23 cellular contexts compared by ENCODE assay signal in the genomic region with DNA sequence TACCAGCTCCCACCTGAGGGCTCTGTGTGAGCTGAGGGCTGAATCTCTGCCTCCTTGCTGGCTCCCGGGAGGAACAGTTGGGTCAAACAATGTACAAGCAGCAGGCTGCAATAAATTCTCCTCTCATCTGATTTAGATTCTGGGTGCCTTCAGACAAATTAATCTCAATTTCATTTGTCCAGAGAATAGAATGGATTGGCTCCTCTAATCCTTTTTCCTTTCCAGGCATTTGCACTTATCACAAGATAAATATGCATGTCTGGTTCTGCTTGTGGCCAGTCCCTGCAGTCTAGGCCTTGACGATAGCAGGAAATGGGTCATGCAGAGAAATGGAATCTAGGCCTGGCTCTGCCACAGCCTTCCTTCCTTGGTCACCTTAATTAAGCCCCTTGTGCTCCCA. TPM values are rescaled to one million over a fixed set of nuclear protein-coding genes. Genes with fewer than 3 reads are reported as not detected.
A peak's percentile ranks its signal among the peaks of the same experiment; 100 is the strongest.
DNase-seq lines count a peak whose midpoint lies in the region; ATAC-seq, FAIRE-seq and TF ChIP-seq lines count a peak whose summit lies in the region.
"Had no signal": no experiment of that assay in that cellular context is flagged by ENCODE, and none has a peak within 500 bp of the region (broad histone marks: within the 10 kb centered on the region; RNA-seq: fewer than 3 reads in every experiment).

No MANE protein-coding gene starts in this region.

- FAIRE-seq in astrocyte (lab: Jason Lieb, UNC), result peak; percentile 83
- FAIRE-seq: small intestine, TTC549 had no signal

- no peaks in the 10 kb centered on the region for H3K36me3 Mint-ChIP-seq in astrocyte (ENCODE audit: low read depth, unreplicated experiment)
- H3K36me3 Mint-ChIP-seq: natural killer cell treated with Interleukin-12 subunit alpha and Interleukin-12 subunit beta and Interleukin-15 and Interleukin-18, amount 100 ng/mL, for 72 hours had no signal

- H3K27ac Mint-ChIP-seq in astrocyte (ENCODE audit: unreplicated experiment), result no peak overlapping the region
- H3K27ac Mint-ChIP-seq: stimulated activated naive CD8-positive, alpha-beta T cell treated with anti-CD3 and anti-CD28 coated beads, Interleukin-15, amount 100 ng/mL, for 72 hours had no signal

- peaks cover 20% of the 10 kb centered on the region for H3K27me3 Mint-ChIP-seq in astrocyte (ENCODE audit: low read depth, unreplicated experiment)
- H3K27me3 Mint-ChIP-seq: natural killer cell treated with Interleukin-12 subunit alpha and Interleukin-12 subunit beta and Interleukin-15 and Interleukin-18, amount 100 ng/mL, for 72 hours; stimulated activated naive CD8-positive, alpha-beta T cell treated with anti-CD3 and anti-CD28 coated beads, Interleukin-15, amount 100 ng/mL, for 72 hours had no signal

- H3K4me1 Mint-ChIP-seq in astrocyte (ENCODE audit: low read depth, unreplicated experiment), result peaks cover 6% of the 10 kb centered on the region

- peaks cover 21% of the 10 kb centered on the region for H3K4me1 ChIP-seq in left ventricle myocardium inferior
- H3K4me1 ChIP-seq in astrocyte (ENCODE audit: insufficient read depth, low read length), result peaks cover 10% of the 10 kb centered on the region
- no peaks in the 10 kb centered on the region for H3K4me1 ChIP-seq in smooth muscle cell (ENCODE audit: low read depth)
- H3K4me1 ChIP-seq: colonic mucosa, uterus had no signal

- WGBS in smooth muscle cell (ENCODE audit: low lambda C conversion rate), result 19% methylated on average over 2 of the region's 2 CpGs

- H2AFZ ChIP-seq in astrocyte (ENCODE audit: low read depth, low read length) (peak overlapping the region; percentile 61), smooth muscle cell (ENCODE audit: low read depth) (no peak overlapping the region)

- no peak overlapping the region for H3K4me2 ChIP-seq in astrocyte (ENCODE audit: low read length)
- peak overlapping the region; percentile 18 for H3K4me2 ChIP-seq in smooth muscle cell
- H3K4me2 ChIP-seq: KMS-11 had no signal

- no peaks in the 10 kb centered on the region for H3K9me3 ChIP-seq in left ventricle myocardium inferior (replicated peaks)
- H3K9me3 ChIP-seq in astrocyte (ENCODE audit: insufficient read depth, low read depth, low read length), result no peaks in the 10 kb centered on the region
- H3K9me3 ChIP-seq in smooth muscle cell (replicated peaks; ENCODE audit: low read depth), result no peaks in the 10 kb centered on the region
- H3K9me3 ChIP-seq: adrenal gland, colonic mucosa, uterus had no signal

- no peaks in the 10 kb centered on the region for H3K27me3 ChIP-seq in left ventricle myocardium inferior (ENCODE audit: low read depth)
- H3K27me3 ChIP-seq in astrocyte (ENCODE audit: insufficient read depth, low read length), result no peaks in the 10 kb centered on the region
- peaks cover 4% of the 10 kb centered on the region for H3K27me3 ChIP-seq in smooth muscle cell (ENCODE audit: low read depth)
- H3K27me3 ChIP-seq: adrenal gland, colonic mucosa, uterus had no signal

- peak; percentile 48 to 57 for ATAC-seq in left cardiac atrium
- ATAC-seq: stimulated activated naive CD8-positive, alpha-beta T cell treated with anti-CD3 and anti-CD28 coated beads, Interleukin-15, amount 100 ng/mL, for 72 hours had no signal

- no peaks in the 10 kb centered on the region for H3K36me3 ChIP-seq in left ventricle myocardium inferior
- H3K36me3 ChIP-seq in astrocyte (ENCODE audit: insufficient read depth, low read length), result no peaks in the 10 kb centered on the region
- H3K36me3 ChIP-seq in smooth muscle cell (ENCODE audit: low read depth), result no peaks in the 10 kb centered on the region
- H3K36me3 ChIP-seq: adrenal gland, colonic mucosa, uterus had no signal

- no peak for DNase-seq in left cardiac atrium
- no peak for DNase-seq in left ventricle myocardium inferior
- peak; percentile 81 for DNase-seq in astrocyte (ENCODE audit: low read depth)
- peak; percentile 18 for DNase-seq in fibroblast of peridontal ligament (ENCODE audit: extremely low read depth)
- no peak for DNase-seq in smooth muscle cell (lab: John Stamatoyannopoulos, UW; ENCODE audit: unreplicated experiment)
- no peak for DNase-seq in amniotic stem cell (lab: John Stamatoyannopoulos, UW)
- DNase-seq in D341Med (ENCODE audit: low spot score), result no peak
- no peak for DNase-seq in GM19240 (ENCODE audit: insufficient read length, low spot score)
- DNase-seq: activated CD4-positive, alpha-beta T cell treated with anti-CD3 and anti-CD28 coated beads for 48 hours; colonic mucosa; DMS153; foreskin melanocyte; kidney glomerular epithelial cell; NCI-H526 treated with DMSO at 0.1 percent for 48 hours; small intestine; stimulated activated CD4-positive, alpha-beta T cell treated with anti-CD3 and anti-CD28 coated beads, Interleukin-4, amount 100 ng/mL, for 1 hour; stimulated activated naive CD8-positive, alpha-beta T cell treated with anti-CD3 and anti-CD28 coated beads, Interleukin-15, amount 100 ng/mL, for 72 hours; uterus had no signal

- H4K20me1 ChIP-seq in astrocyte (ENCODE audit: insufficient read depth, low read length), result no peaks in the 10 kb centered on the region
- H4K20me1 ChIP-seq in smooth muscle cell (ENCODE audit: low read depth), result no peaks in the 10 kb centered on the region

- TF ChIP-seq CTCF in left ventricle myocardium inferior (IDR thresholded peaks at IDR 0.05; ENCODE audit: borderline replicate concordance) (no peak), astrocyte (IDR thresholded peaks at IDR 0.05; ENCODE audit: insufficient read depth, low read depth, low read length) (no peak), smooth muscle cell (IDR thresholded peaks at IDR 0.05; ENCODE audit: borderline replicate concordance, insufficient read depth, poor library complexity, severe bottlenecking) (no peak)

- intact Hi-C loops in left cardiac atrium (cut with DNase I), result loop anchor here (5.0 to 10.0 kb wide), 2 partner anchors 102 to 199 kb away; no protein-coding TSS in a partner anchor
- intact Hi-C loops in left ventricle myocardium inferior (cut with micrococcal nuclease), result loop anchor here (10.0 kb wide), 1 partner anchor 199 kb away; no protein-coding TSS in a partner anchor

- no peaks in the 10 kb centered on the region for H3K9me3 Mint-ChIP-seq in astrocyte (ENCODE audit: unreplicated experiment)
- H3K9me3 Mint-ChIP-seq: natural killer cell treated with Interleukin-12 subunit alpha and Interleukin-12 subunit beta and Interleukin-15 and Interleukin-18, amount 100 ng/mL, for 72 hours; stimulated activated naive CD8-positive, alpha-beta T cell treated with anti-CD3 and anti-CD28 coated beads, Interleukin-15, amount 100 ng/mL, for 72 hours had no signal

- H3K4me3 Mint-ChIP-seq in astrocyte (ENCODE audit: unreplicated experiment), result no peak overlapping the region
- H3K4me3 Mint-ChIP-seq: natural killer cell treated with Interleukin-12 subunit alpha and Interleukin-12 subunit beta and Interleukin-15 and Interleukin-18, amount 100 ng/mL, for 72 hours; stimulated activated naive CD8-positive, alpha-beta T cell treated with anti-CD3 and anti-CD28 coated beads, Interleukin-15, amount 100 ng/mL, for 72 hours had no signal

- peaks cover 12% of the 10 kb centered on the region for H3F3A ChIP-seq in smooth muscle cell (ENCODE audit: low read depth)

- no peak overlapping the region for H3K27ac ChIP-seq in left ventricle myocardium inferior (replicated peaks)
- H3K27ac ChIP-seq in astrocyte (ENCODE audit: low read depth, low read length), result no peak overlapping the region
- H3K27ac ChIP-seq in smooth muscle cell (ENCODE audit: low read depth), result peak overlapping the region; percentile 73
- H3K27ac ChIP-seq: colonic mucosa, KMS-11, uterus had no signal

- H3K79me2 ChIP-seq in astrocyte (ENCODE audit: insufficient read depth, low read length) (no peaks in the 10 kb centered on the region), smooth muscle cell (ENCODE audit: low read depth) (no peaks in the 10 kb centered on the region)

- H3K9ac ChIP-seq in astrocyte (ENCODE audit: low read length) (peak overlapping the region; percentile 8), smooth muscle cell (ENCODE audit: low read depth) (no peak overlapping the region)
- H3K9ac ChIP-seq: KMS-11 had no signal

- H3K4me3 ChIP-seq in left ventricle myocardium inferior (no peak overlapping the region), astrocyte (ENCODE audit: insufficient read depth, low read depth, low read length) (no peak overlapping the region), smooth muscle cell (no peak overlapping the region)
- H3K4me3 ChIP-seq: adrenal gland, colonic mucosa, uterus had no signal

RNA-seq across cellular contexts. Expression of a gene that starts 28.7 kb away (rescaled TPM):
- total RNA-seq in left cardiac atrium (1 to 10 TPM in 1 of 2 donors, under 1 TPM in 1; 0.68 to 2.3 TPM), left ventricle myocardium inferior (1.1 TPM), astrocyte (0.30 TPM in 1 of 2 replicates, not detected in the other), smooth muscle cell (not detected in 2 replicates)
- 0.21 and 0.38 TPM in 2 replicates for polyA plus RNA-seq in smooth muscle cell
- total RNA-seq: A172 had no signal

RNA-seq across cellular contexts. Expression of a gene that starts 31.1 kb away (rescaled TPM):
- 100 to 1,000 TPM; 138 to 147 TPM for total RNA-seq in left cardiac atrium
- total RNA-seq in left ventricle myocardium inferior, result 203 TPM
- 77.7 and 84.3 TPM in 2 replicates for total RNA-seq in astrocyte
- 54.3 and 64.6 TPM in 2 replicates for total RNA-seq in smooth muscle cell
- 43.6 and 56.0 TPM in 2 replicates for polyA plus RNA-seq in smooth muscle cell

RNA-seq across cellular contexts. Expression of a gene that starts 31.9 kb away (rescaled TPM):
- total RNA-seq in left cardiac atrium (10 to 100 TPM; 55.4 to 64.1 TPM), left ventricle myocardium inferior (69.9 TPM), astrocyte (89.6 and 97.3 TPM in 2 replicates), smooth muscle cell (114 and 198 TPM in 2 replicates)
- 92.3 and 97.6 TPM in 2 replicates for polyA plus RNA-seq in smooth muscle cell

Comparison
In these comparisons a context has a peak if more than half of its experiments do, and no peak if none do; other contexts are left out.
1. DNase-seq: peak in astrocyte (single experiment) and fibroblast of peridontal ligament (single experiment); none in left cardiac atrium (single experiment), left ventricle myocardium inferior (single experiment), smooth muscle cell (single experiment), amniotic stem cell (single experiment), D341Med (single experiment) and GM19240 (single experiment).